In the genomic region with DNA sequence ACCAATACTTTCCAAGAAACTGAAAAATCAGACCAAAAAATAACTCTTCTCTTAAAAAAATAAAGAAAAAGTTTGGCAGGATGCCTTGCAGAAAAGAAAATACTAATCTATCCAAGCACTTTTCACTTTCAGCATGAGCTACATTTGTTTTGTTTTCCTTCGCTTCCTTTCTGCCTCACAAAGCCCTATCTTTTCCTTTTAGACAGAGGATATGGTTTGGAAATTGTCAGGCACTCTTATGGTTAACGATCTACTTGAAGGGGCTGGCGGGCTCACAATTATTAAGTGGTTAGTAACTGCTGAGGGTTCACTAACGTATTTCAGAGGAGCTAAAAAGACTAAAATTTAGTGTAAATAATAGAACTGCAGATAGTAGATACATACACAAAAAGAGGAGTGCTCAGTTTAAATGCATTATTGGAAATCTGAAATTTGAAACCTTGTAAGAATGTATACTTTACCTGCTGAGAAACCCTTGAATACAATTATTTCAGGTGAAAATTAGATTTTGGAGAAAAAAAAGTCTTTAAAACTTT, we compare ENCODE assay signal across 1 cellular context.
TF ChIP-seq lines count a peak whose summit lies in the region.

No MANE protein-coding gene starts in this region.

TF ChIP-seq in SK-N-SH, 30 proteins besides CTCF, POLR2A, EP300 and RAD21 (continued from another document):
- TF ChIP-seq, protein P1, sequence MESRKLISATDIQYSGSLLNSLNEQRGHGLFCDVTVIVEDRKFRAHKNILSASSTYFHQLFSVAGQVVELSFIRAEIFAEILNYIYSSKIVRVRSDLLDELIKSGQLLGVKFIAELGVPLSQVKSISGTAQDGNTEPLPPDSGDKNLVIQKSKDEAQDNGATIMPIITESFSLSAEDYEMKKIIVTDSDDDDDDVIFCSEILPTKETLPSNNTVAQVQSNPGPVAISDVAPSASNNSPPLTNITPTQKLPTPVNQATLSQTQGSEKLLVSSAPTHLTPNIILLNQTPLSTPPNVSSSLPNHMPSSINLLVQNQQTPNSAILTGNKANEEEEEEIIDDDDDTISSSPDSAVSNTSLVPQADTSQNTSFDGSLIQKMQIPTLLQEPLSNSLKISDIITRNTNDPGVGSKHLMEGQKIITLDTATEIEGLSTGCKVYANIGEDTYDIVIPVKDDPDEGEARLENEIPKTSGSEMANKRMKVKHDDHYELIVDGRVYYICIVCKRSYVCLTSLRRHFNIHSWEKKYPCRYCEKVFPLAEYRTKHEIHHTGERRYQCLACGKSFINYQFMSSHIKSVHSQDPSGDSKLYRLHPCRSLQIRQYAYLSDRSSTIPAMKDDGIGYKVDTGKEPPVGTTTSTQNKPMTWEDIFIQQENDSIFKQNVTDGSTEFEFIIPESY (IDR thresholded peaks at IDR 0.05; ENCODE audit: borderline replicate concordance, low read depth): no peak
- TF ChIP-seq NFIC (IDR thresholded peaks at IDR 0.05; ENCODE audit: borderline replicate concordance): 0 out of 2 replicates have a peak, but pooled peaks have one; percentile 10
- no peak for TF ChIP-seq TCF12 (IDR thresholded peaks at IDR 0.05)
- TF ChIP-seq, protein P2, sequence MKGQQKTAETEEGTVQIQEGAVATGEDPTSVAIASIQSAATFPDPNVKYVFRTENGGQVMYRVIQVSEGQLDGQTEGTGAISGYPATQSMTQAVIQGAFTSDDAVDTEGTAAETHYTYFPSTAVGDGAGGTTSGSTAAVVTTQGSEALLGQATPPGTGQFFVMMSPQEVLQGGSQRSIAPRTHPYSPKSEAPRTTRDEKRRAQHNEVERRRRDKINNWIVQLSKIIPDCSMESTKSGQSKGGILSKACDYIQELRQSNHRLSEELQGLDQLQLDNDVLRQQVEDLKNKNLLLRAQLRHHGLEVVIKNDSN (IDR thresholded peaks at IDR 0.05; ENCODE audit: borderline replicate concordance, low read depth): no peak
- no peak for TF ChIP-seq MEF2A (IDR thresholded peaks at IDR 0.05; ENCODE audit: borderline replicate concordance, low read depth)
- TF ChIP-seq, protein P3, sequence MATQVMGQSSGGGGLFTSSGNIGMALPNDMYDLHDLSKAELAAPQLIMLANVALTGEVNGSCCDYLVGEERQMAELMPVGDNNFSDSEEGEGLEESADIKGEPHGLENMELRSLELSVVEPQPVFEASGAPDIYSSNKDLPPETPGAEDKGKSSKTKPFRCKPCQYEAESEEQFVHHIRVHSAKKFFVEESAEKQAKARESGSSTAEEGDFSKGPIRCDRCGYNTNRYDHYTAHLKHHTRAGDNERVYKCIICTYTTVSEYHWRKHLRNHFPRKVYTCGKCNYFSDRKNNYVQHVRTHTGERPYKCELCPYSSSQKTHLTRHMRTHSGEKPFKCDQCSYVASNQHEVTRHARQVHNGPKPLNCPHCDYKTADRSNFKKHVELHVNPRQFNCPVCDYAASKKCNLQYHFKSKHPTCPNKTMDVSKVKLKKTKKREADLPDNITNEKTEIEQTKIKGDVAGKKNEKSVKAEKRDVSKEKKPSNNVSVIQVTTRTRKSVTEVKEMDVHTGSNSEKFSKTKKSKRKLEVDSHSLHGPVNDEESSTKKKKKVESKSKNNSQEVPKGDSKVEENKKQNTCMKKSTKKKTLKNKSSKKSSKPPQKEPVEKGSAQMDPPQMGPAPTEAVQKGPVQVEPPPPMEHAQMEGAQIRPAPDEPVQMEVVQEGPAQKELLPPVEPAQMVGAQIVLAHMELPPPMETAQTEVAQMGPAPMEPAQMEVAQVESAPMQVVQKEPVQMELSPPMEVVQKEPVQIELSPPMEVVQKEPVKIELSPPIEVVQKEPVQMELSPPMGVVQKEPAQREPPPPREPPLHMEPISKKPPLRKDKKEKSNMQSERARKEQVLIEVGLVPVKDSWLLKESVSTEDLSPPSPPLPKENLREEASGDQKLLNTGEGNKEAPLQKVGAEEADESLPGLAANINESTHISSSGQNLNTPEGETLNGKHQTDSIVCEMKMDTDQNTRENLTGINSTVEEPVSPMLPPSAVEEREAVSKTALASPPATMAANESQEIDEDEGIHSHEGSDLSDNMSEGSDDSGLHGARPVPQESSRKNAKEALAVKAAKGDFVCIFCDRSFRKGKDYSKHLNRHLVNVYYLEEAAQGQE (IDR thresholded peaks at IDR 0.05; ENCODE audit: low read depth, low read length): no peak
